In the genomic region with DNA sequence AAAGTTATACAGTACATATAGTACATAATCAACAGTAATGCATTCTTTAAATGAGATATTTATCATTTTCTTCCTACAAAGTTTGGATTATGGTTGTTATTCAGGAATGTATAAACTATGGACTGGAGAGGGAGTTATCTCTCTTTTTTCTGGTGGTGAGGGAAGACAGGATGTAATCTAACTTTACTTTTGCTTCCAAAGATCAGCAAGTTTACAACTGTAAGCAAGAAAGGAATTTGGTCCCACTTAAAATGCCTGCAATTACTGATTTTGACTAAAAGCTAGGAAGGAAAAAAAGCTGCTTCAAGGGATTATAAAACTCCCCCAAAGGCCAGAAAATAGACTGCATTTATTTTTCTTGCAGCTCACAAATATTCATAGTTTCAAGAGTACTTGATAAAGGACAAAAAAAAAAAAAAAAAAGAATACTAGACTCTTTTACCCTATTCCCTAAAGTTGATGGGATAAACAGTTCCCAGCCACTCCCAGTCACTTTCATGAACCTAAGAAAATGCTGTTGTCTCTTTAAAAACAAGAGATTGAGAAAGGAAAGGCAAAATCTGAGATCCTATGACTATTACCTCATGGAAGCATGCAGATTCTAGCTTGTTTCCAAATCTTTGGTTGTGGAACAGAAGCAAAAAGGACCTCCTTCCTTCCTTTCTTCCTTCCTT, we compare ENCODE assay signal across 30 cellular contexts.
A peak's percentile ranks its signal among the peaks of the same experiment; 100 is the strongest.
DNase-seq lines count a peak whose midpoint lies in the region; ATAC-seq, FAIRE-seq and TF ChIP-seq lines count a peak whose summit lies in the region.
"Had no signal": no experiment of that assay in that cellular context is flagged by ENCODE, and none has a peak within 500 bp of the region (broad histone marks: within the 10 kb centered on the region; RNA-seq: fewer than 3 reads in every experiment).

No MANE protein-coding gene starts in this region.

- H3K27me3 ChIP-seq in transverse colon, result no peaks in the 10 kb centered on the region
- H3K27me3 ChIP-seq: body of pancreas, neutrophil had no signal

- no peak for ATAC-seq in HG03280 (IDR thresholded peaks at IDR 0.05; ENCODE audit: unreplicated experiment)
- ATAC-seq: body of pancreas; left cardiac atrium; PC-3; Right ventricle myocardium inferior; stimulated activated naive CD8-positive, alpha-beta T cell treated with anti-CD3 and anti-CD28 coated beads, Interleukin-15, Interleukin-2, amounts not matched to agents 100 U/mL and 50 U/mL, for 24 hours had no signal

- H3K4me1 ChIP-seq in transverse colon, result no peaks in the 10 kb centered on the region
- H3K4me1 ChIP-seq: body of pancreas had no signal

- TF ChIP-seq EP300 in transverse colon (IDR thresholded peaks at IDR 0.05; ENCODE audit: low read depth), result no peak

- no peak for TF ChIP-seq POLR2A in transverse colon (IDR thresholded peaks at IDR 0.05)

- no peaks in the 10 kb centered on the region for H3K36me3 ChIP-seq in transverse colon
- H3K36me3 ChIP-seq: neutrophil, thoracic aorta had no signal

- H3K4me3 ChIP-seq in astrocyte of the cerebellum (ENCODE audit: low read depth, low read length) (no peak overlapping the region), fibroblast of villous mesenchyme (ENCODE audit: low read depth, low read length) (no peak overlapping the region), transverse colon (no peak overlapping the region)
- H3K4me3 ChIP-seq: body of pancreas, dorsolateral prefrontal cortex, thoracic aorta had no signal

- FAIRE-seq in G401.6 (lab: Jason Lieb, UNC), result peak; percentile 11
- FAIRE-seq: endothelial cell of umbilical vein, frontal cortex had no signal

- H3K27ac ChIP-seq in transverse colon, result peak overlapping the region; percentile 24 to 69 (median 53)
- no peak overlapping the region for H3K27ac ChIP-seq in substantia nigra (ENCODE audit: low read depth, low read length, poor library complexity, severe bottlenecking)
- H3K27ac ChIP-seq: body of pancreas, dorsolateral prefrontal cortex, neutrophil, thoracic aorta, VCaP had no signal

- TF ChIP-seq CTCF in astrocyte of the cerebellum (IDR thresholded peaks at IDR 0.05; ENCODE audit: low read depth, low read length, missing control alignments) (no peak), fibroblast of villous mesenchyme (IDR thresholded peaks at IDR 0.05; ENCODE audit: insufficient read depth, low read depth, low read length) (no peak), transverse colon (IDR thresholded peaks at IDR 0.05) (no peak)

- H3K9me3 ChIP-seq in transverse colon, result no peaks in the 10 kb centered on the region
- H3K9me3 ChIP-seq: body of pancreas, Caco-2, neutrophil, thoracic aorta had no signal

- in situ Hi-C loops in astrocyte of the cerebellum (cut with HindIII; ENCODE audit: low sequenced_read_pairs), result no loop called here
- in situ Hi-C loops in transverse colon (cut with MboI; ENCODE audit: low pct_ligation_motif_present in 1 of 4, low pct_unique_long_range_greater_than_20kb in 1 of 4, low sequenced_read_pairs in 3 of 4), result no loop called here

- intact Hi-C loops in transverse colon (cut with DNase I; ENCODE audit: low total_unique reads), result no loop called here

- peak; percentile 15 for DNase-seq in astrocyte of the cerebellum (ENCODE audit: low read depth)
- DNase-seq in fibroblast of villous mesenchyme (ENCODE audit: low read depth), result peak; percentile 79
- no peak for DNase-seq in transverse colon
- DNase-seq in stimulated activated CD8-positive, alpha-beta memory T cell treated with anti-CD3 and anti-CD28 coated beads, Interleukin-4, amount 100 ng/mL, for 48 hours, result no peak
- no peak for DNase-seq in substantia nigra (lab: John Stamatoyannopoulos, UW)
- DNase-seq: ACHN; activated CD4-positive, alpha-beta T cell treated with anti-CD3 and anti-CD28 coated beads for 4 hours; activated CD8-positive, alpha-beta memory T cell treated with anti-CD3 and anti-CD28 coated beads for 24 hours; activated gamma-delta T cell; activated T-cell treated with anti-CD3 and anti-CD28 coated beads, Interleukin-2, amount 50 U/mL, for 1 hour; body of pancreas; C1 segment of cervical spinal cord; Caco-2; DMS79; dorsolateral prefrontal cortex; Karpas-422; left cardiac atrium; NCI-H1694; NCI-H510A; PC-3; stimulated activated naive CD8-positive, alpha-beta T cell treated with anti-CD3 and anti-CD28 coated beads, Interleukin-15, Interleukin-2, amounts not matched to agents 100 U/mL and 50 U/mL, for 24 hours; T-helper 9 cell had no signal

Comparison
In these comparisons a context has a peak if more than half of its experiments do, and no peak if none do; other contexts are left out.
1. DNase-seq: peak in astrocyte of the cerebellum (single experiment) and fibroblast of villous mesenchyme (single experiment); none in transverse colon (single experiment), stimulated activated CD8-positive, alpha-beta memory T cell treated with anti-CD3 and anti-CD28 coated beads, Interleukin-4, amount 100 ng/mL, for 48 hours (single experiment) and substantia nigra (0 of 49).